ENCODE assay signal across 8 cellular contexts in the genomic region with DNA sequence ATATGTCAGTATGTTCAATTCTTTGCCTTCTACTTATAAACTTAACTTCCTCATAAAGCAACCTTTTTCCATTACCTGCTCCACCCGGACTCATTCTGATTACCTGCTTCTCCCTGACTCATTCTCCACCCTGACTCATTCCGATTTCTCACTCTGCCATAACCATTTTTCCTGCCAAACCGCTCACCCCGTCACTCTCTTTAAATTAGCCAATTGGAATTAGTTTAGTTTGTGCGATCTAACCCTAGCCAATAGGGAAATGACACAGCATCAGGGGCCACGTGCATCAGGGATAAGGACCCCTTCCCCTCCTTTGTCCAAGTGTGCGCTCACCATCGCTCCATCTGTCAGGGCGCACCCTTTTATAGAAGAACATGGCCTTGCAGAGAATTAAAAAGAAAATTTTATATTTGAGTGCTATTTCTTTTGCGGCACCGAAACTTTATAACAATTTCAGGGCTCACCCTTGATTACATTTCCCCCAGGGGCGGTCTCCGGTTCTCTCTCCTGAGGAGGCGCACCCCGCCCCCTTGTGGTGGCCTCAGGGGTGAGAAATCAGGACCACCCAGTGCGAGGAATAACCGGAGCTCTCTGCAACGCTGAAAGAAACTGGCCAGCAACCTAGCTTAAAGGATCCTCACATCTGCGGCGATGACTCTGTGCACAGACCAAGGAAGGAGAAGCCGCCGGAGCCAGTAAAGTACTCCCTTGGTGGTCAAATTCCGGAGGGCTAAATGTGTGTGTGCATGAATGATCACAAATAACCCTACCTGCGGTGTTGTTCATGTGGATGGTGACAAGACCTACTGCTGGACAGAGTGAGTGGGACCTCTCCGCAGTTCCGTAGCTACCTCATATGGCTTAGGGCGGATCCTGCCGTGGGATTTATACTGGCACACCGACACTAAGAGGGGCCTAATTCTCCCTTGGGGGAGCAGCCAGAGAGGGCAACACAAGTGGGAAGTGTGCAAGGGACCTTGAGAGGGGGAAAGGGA. TPM values are rescaled to one million over a fixed set of nuclear protein-coding genes. Genes with fewer than 3 reads are reported as not detected.
DNase-seq lines count a peak whose midpoint lies in the region; ATAC-seq and TF ChIP-seq lines count a peak whose summit lies in the region.

No MANE protein-coding gene starts in this region.

- no peaks in the 10 kb centered on the region for H3K4me1 ChIP-seq in body of pancreas

- peaks cover 12% of the 10 kb centered on the region for H3K4me1 Mint-ChIP-seq in T-helper 2 cell treated with Interferon-gamma antibody and Interleukin-4, amounts not matched to agents 5 μg/mL and 100 μg/mL, for 36 hours (ENCODE audit: low read depth)

- H3K27me3 ChIP-seq in body of pancreas = no peaks in the 10 kb centered on the region

- no peaks in the 10 kb centered on the region for H3K9me3 ChIP-seq in body of pancreas

- peak in 1 of 3 donors; percentile 18 for TF ChIP-seq POLR2A in body of pancreas (IDR thresholded peaks at IDR 0.05)

- WGBS in body of pancreas, 2 donors = 28 to 32% methylated on average over 23 to 29 of the region's 29 CpGs

- intact Hi-C loops in body of pancreas (cut with DNase I) = no loop called here

- DNase-seq in GM10266 (ENCODE audit: extremely low spot score) = no peak
- peak; percentile 22 for DNase-seq in T-helper 2 cell treated with Interferon-gamma antibody and Interleukin-4, amounts not matched to agents 5 μg/mL and 100 μg/mL, for 36 hours (ENCODE audit: low spot score)
- DNase-seq in body of pancreas = peak; percentile 29 to 60 (median 47)
- peak; percentile 74 for DNase-seq in inferior parietal cortex (ENCODE audit: extremely low spot score)
- peak; percentile 32 to 55 for DNase-seq in stimulated activated CD4-positive, alpha-beta T cell treated with anti-CD3 and anti-CD28 coated beads, Interleukin-1b, Interleukin-23, amount 100 ng/mL, for 4 hours (ENCODE audit: low read depth in 2 of 2)
- no peak for DNase-seq in NCI-H2196 (lab: John Stamatoyannopoulos, UW; ENCODE audit: unreplicated experiment)
- DNase-seq in COR-L47 (lab: John Stamatoyannopoulos, UW) = no peak

- H3K9me3 Mint-ChIP-seq in T-helper 2 cell treated with Interferon-gamma antibody and Interleukin-4, amounts not matched to agents 5 μg/mL and 100 μg/mL, for 36 hours = peaks cover 4% of the 10 kb centered on the region

- peak overlapping the region in 1 of 4 donors; percentile 49 for H3K27ac ChIP-seq in body of pancreas

- no peaks in the 10 kb centered on the region for H3K36me3 ChIP-seq in body of pancreas (replicated peaks in 1 of 2; ENCODE audit: insufficient read depth in 1 of 2, low read depth in 2 of 2)

- no peaks in the 10 kb centered on the region for H3K36me3 Mint-ChIP-seq in T-helper 2 cell treated with Interferon-gamma antibody and Interleukin-4, amounts not matched to agents 5 μg/mL and 100 μg/mL, for 36 hours (ENCODE audit: low read depth)

- ATAC-seq in body of pancreas (peak; percentile 64), GM18867 (IDR thresholded peaks at IDR 0.05; ENCODE audit: unreplicated experiment) (no peak)

- H3K4me3 ChIP-seq in body of pancreas = no peak overlapping the region

- peak overlapping the region; percentile 64 for H3K4me3 Mint-ChIP-seq in T-helper 2 cell treated with Interferon-gamma antibody and Interleukin-4, amounts not matched to agents 5 μg/mL and 100 μg/mL, for 36 hours

- peak overlapping the region; percentile 47 for H3K27ac Mint-ChIP-seq in T-helper 2 cell treated with Interferon-gamma antibody and Interleukin-4, amounts not matched to agents 5 μg/mL and 100 μg/mL, for 36 hours

- H3K27me3 Mint-ChIP-seq in T-helper 2 cell treated with Interferon-gamma antibody and Interleukin-4, amounts not matched to agents 5 μg/mL and 100 μg/mL, for 36 hours (ENCODE audit: low read depth) = peaks cover 53% of the 10 kb centered on the region

- TF ChIP-seq CTCF in GM10266 (IDR thresholded peaks at IDR 0.05; ENCODE audit: control insufficient read depth, insufficient read depth, low read depth, missing control alignments) (peak; percentile 38), body of pancreas (IDR thresholded peaks at IDR 0.05) (peak in 6 of 7 experiments; percentile 27 to 50 (median 36))

RNA-seq across cellular contexts. Expression of gene CBR3, which starts 30.3 kb away (rescaled TPM):
- total RNA-seq in body of pancreas = 1 to 10 TPM in 1 of 2 donors, under 1 TPM in 1; 0.52 to 1.3 TPM

RNA-seq across cellular contexts. Expression of gene CBR1, which starts 34.8 kb away (rescaled TPM):
- 10 to 100 TPM; 78.8 to 80.7 TPM for total RNA-seq in body of pancreas

RNA-seq across cellular contexts. Expression of gene SETD4, which starts 44.3 kb away (rescaled TPM):
- total RNA-seq in body of pancreas = 10 to 100 TPM in 1 of 2 donors, 1 to 10 TPM in 1; 9.9 to 32.3 TPM

RNA-seq across cellular contexts. Expression of gene DOP1B, which starts 52.0 kb away (rescaled TPM):
- total RNA-seq in body of pancreas = 10 to 100 TPM in 1 of 2 donors, 1 to 10 TPM in 1; 4.6 to 15.3 TPM

Comparison
In these comparisons a context has a peak if more than half of its experiments do, and no peak if none do; other contexts are left out.
1. DNase-seq: peak in T-helper 2 cell treated with Interferon-gamma antibody and Interleukin-4, amounts not matched to agents 5 μg/mL and 100 μg/mL, for 36 hours (single experiment), body of pancreas (4 of 4), inferior parietal cortex (single experiment) and stimulated activated CD4-positive, alpha-beta T cell treated with anti-CD3 and anti-CD28 coated beads, Interleukin-1b, Interleukin-23, amount 100 ng/mL, for 4 hours (2 of 2); none in GM10266 (single experiment), NCI-H2196 (single experiment) and COR-L47 (single experiment).